ENCODE assay signal across 7 cellular contexts in the genomic region with DNA sequence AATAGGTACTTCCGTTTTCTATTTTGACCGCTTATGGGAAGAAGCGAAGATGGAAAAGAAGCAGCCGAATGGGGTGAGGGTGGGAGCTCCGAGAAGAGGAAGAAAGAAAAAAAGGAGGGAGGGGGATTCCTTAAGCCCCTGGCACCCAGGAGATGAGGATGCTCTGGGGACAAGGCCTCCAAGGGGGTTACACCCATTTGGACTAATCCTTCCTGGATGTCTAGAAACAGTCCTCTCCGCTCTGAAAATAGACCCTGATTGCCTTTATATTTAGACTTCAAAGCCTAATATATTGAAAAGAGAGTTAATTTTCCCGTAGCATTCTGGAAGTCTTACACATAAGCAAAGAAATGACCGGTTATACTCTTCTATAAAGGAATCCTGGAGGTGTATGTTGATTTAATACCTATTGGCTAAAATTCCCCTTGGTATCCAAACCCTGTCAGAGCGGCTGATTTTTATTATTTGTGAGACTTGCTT. TPM values are rescaled to one million over a fixed set of nuclear protein-coding genes. Genes with fewer than 3 reads are reported as not detected.
DNase-seq lines count a peak whose midpoint lies in the region; ATAC-seq lines count a peak whose summit lies in the region.

No MANE protein-coding gene starts in this region.

- peak overlapping the region; percentile 69; the same call in 1 of the 2 replicates for H3K9ac ChIP-seq in HUES64 (ENCODE audit: low read depth, low read length)
- H3K9ac ChIP-seq in iPS-20b (ENCODE audit: low read depth, low read length): peak overlapping the region; percentile 82; the same call in 1 of the 2 replicates

- H3K4me1 Mint-ChIP-seq in activated naive CD8-positive, alpha-beta T cell (ENCODE audit: low read depth): peaks cover 12% of the 10 kb centered on the region
- peaks cover 15% of the 10 kb centered on the region for H3K4me1 Mint-ChIP-seq in stimulated activated naive CD8-positive, alpha-beta T cell treated with anti-CD3 and anti-CD28 coated beads, Interleukin-15, amount 100 ng/mL, for 72 hours

- H3K4me3 ChIP-seq in HUES64 (ENCODE audit: low read length) (peak overlapping the region; percentile 79), iPS-20b (ENCODE audit: low read length) (peak overlapping the region; percentile 85)

- H3K27ac ChIP-seq in HUES64 (ENCODE audit: low read depth, low read length) (no peak overlapping the region), iPS-20b (ENCODE audit: low read length) (no peak overlapping the region)

- peak overlapping the region; percentile 83 for H3K4me3 Mint-ChIP-seq in activated naive CD8-positive, alpha-beta T cell
- peak overlapping the region; percentile 87 to 96 for H3K4me3 Mint-ChIP-seq in stimulated activated naive CD8-positive, alpha-beta T cell treated with anti-CD3 and anti-CD28 coated beads, Interleukin-15, amount 100 ng/mL, for 72 hours

- no peaks in the 10 kb centered on the region for H3K9me3 ChIP-seq in HUES64 (ENCODE audit: insufficient read depth, low read depth, low read length)
- no peaks in the 10 kb centered on the region for H3K9me3 ChIP-seq in iPS-20b (ENCODE audit: insufficient read depth, low read depth, low read length)

- no peak overlapping the region for H3K27ac Mint-ChIP-seq in activated naive CD8-positive, alpha-beta T cell
- no peak overlapping the region for H3K27ac Mint-ChIP-seq in stimulated activated naive CD8-positive, alpha-beta T cell treated with anti-CD3 and anti-CD28 coated beads, Interleukin-15, amount 100 ng/mL, for 72 hours

- no peaks in the 10 kb centered on the region for H3K9me3 Mint-ChIP-seq in activated naive CD8-positive, alpha-beta T cell (ENCODE audit: low read depth)
- H3K9me3 Mint-ChIP-seq in stimulated activated naive CD8-positive, alpha-beta T cell treated with anti-CD3 and anti-CD28 coated beads, Interleukin-15, amount 100 ng/mL, for 72 hours: no peaks in the 10 kb centered on the region

- peaks cover 40% of the 10 kb centered on the region for H3K27me3 Mint-ChIP-seq in activated naive CD8-positive, alpha-beta T cell
- H3K27me3 Mint-ChIP-seq in stimulated activated naive CD8-positive, alpha-beta T cell treated with anti-CD3 and anti-CD28 coated beads, Interleukin-15, amount 100 ng/mL, for 72 hours: peaks cover 87% of the 10 kb centered on the region

- WGBS in HUES64: 35% methylated on average over 7 of the region's 9 CpGs

- H3K4me1 ChIP-seq in HUES64 (ENCODE audit: insufficient read depth, low read length) (0 out of 2 replicates have a peak, but pooled peaks cover 12% of the 10 kb centered on the region), iPS-20b (ENCODE audit: insufficient read depth, low read length) (peaks cover 3% of the 10 kb centered on the region; the same call in 1 of the 2 replicates)

- H3K27me3 ChIP-seq in HUES64 (ENCODE audit: insufficient read depth, low read length) (peaks cover 56% of the 10 kb centered on the region), iPS-20b (ENCODE audit: insufficient read depth, low read length) (peaks cover 44% of the 10 kb centered on the region)

- no peaks in the 10 kb centered on the region for H3K36me3 ChIP-seq in HUES64 (ENCODE audit: insufficient read depth, low read length)
- no peaks in the 10 kb centered on the region for H3K36me3 ChIP-seq in iPS-20b (ENCODE audit: insufficient read depth, low read depth, low read length)

- ATAC-seq in stimulated activated naive CD8-positive, alpha-beta T cell treated with anti-CD3 and anti-CD28 coated beads, Interleukin-15, amount 100 ng/mL, for 72 hours: no peak
- ATAC-seq in GM21825 (IDR thresholded peaks at IDR 0.05; ENCODE audit: unreplicated experiment) (no peak), HG03039 (IDR thresholded peaks at IDR 0.05; ENCODE audit: unreplicated experiment) (no peak)

- DNase-seq in stimulated activated naive CD8-positive, alpha-beta T cell treated with anti-CD3 and anti-CD28 coated beads, Interleukin-15, amount 100 ng/mL, for 72 hours: no peak
- no peak for DNase-seq in NK-92 (lab: John Stamatoyannopoulos, UW; ENCODE audit: unreplicated experiment)

- H3K36me3 Mint-ChIP-seq in activated naive CD8-positive, alpha-beta T cell: peaks cover 3% of the 10 kb centered on the region

RNA-seq across cellular contexts. Expression of a gene that starts 0.7 kb away (rescaled TPM):
- 25.9 TPM for polyA plus RNA-seq in HUES64 (2013, experiment 1 of 2)
- polyA plus RNA-seq in HUES64 (2013, experiment 2 of 2): 27.0 TPM

RNA-seq across cellular contexts. Expression of a gene that starts 13.2 kb away (rescaled TPM):
- polyA plus RNA-seq in HUES64 (2013, experiment 1 of 2): 103 TPM
- 93.7 TPM for polyA plus RNA-seq in HUES64 (2013, experiment 2 of 2)
